ENCODE assay signal across 27 cellular contexts in the genomic region with DNA sequence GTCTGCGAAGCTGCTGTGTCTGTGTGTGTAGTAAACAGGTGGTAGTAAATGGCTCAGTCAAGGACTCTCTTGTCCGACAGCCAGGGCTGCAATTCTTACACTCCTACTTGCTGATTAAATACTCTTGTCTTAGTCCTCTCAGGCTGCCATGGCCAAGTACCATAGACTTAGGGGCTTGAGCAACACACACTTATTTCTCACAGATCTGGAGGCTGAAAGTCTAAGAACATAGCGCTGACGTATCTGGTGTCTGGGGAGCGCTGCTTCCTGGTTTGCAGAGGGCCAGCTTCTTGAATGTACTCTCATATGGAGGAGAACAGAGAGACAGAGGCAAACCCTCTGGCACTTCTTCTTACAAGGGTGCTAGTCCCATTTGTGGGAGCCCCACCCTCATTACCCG.
"Had no signal": no experiment of that assay in that cellular context is flagged by ENCODE, and none has a peak within 500 bp of the region (broad histone marks: within the 10 kb centered on the region; RNA-seq: fewer than 3 reads in every experiment).

No MANE protein-coding gene starts in this region.

- H3K9me3 ChIP-seq: ovary, psoas muscle, right lobe of liver, sigmoid colon, thoracic aorta, thyroid gland, uterus had no signal

- ATAC-seq: naive thymus-derived CD4-positive, alpha-beta T cell; natural killer cell; psoas muscle; right cardiac atrium; right lobe of liver had no signal

- H3K27me3 Mint-ChIP-seq: stimulated activated naive CD8-positive, alpha-beta T cell treated with anti-CD3 and anti-CD28 coated beads, Interleukin-15, Interleukin-2, amounts not matched to agents 100 ng/mL and 50 ng/mL, for 24 hours had no signal

- H3K4me1 ChIP-seq: neural progenitor cell, parathyroid adenoma, psoas muscle, right lobe of liver, sigmoid colon, stomach, thyroid gland, tibial nerve, uterus had no signal

- H3K4me1 Mint-ChIP-seq: naive thymus-derived CD4-positive, alpha-beta T cell; natural killer cell; nephron had no signal

- H3K27ac ChIP-seq: neural progenitor cell, ovary, parathyroid adenoma, psoas muscle, right lobe of liver, sigmoid colon, stomach, thoracic aorta, thyroid gland, tibial nerve, uterus had no signal

- DNase-seq: naive thymus-derived CD4-positive, alpha-beta T cell; natural killer cell; occipital lobe; ovary; posterior cingulate gyrus; psoas muscle; right cardiac atrium; right lobe of liver; sigmoid colon; small intestine; stimulated activated CD4-positive, alpha-beta T cell treated with anti-CD3 and anti-CD28 coated beads, Interleukin-12 subunit alpha, Interleukin-12 subunit beta, amount 100 ng/mL, for 4 hours; stimulated activated CD4-positive, alpha-beta T cell treated with anti-CD3 and anti-CD28 coated beads, Interleukin-1b, Interleukin-23, amount 100 ng/mL, for 48 hours; stimulated activated CD4-positive, alpha-beta T cell treated with anti-CD3 and anti-CD28 coated beads, Interleukin-4, amount 100 ng/mL, for 1 hour; stimulated activated CD4-positive, alpha-beta T cell treated with anti-CD3 and anti-CD28 coated beads, Interleukin-4, amount 100 ng/mL, for 4 hours; stimulated activated CD8-positive, alpha-beta memory T cell treated with anti-CD3 and anti-CD28 coated beads, Interleukin-4, amount 100 ng/mL, for 48 hours; stimulated activated naive CD4-positive, alpha-beta T cell treated with Interleukin-2 at 50 U/mL for 16 hours; stomach; thyroid gland; uterus had no signal

- H3K27ac Mint-ChIP-seq: naive thymus-derived CD4-positive, alpha-beta T cell; natural killer cell; nephron; neural progenitor cell; progenitor cell of endocrine pancreas; stimulated activated memory B cell treated with anti-CD40 and anti-IgM and Interleukin-4, amounts not matched to agents 10 μg/mL and 1 μg/mL and 100 μg/mL, for 72 hours; stimulated activated naive CD8-positive, alpha-beta T cell treated with anti-CD3 and anti-CD28 coated beads, Interleukin-15, Interleukin-2, amounts not matched to agents 100 ng/mL and 50 ng/mL, for 24 hours had no signal

- H3K4me3 ChIP-seq: neural progenitor cell, ovary, psoas muscle, right lobe of liver, sigmoid colon, stomach, thoracic aorta, thyroid gland, tibial nerve, uterus had no signal

- H3K4me3 Mint-ChIP-seq: naive thymus-derived CD4-positive, alpha-beta T cell; natural killer cell; nephron; neural progenitor cell; stimulated activated memory B cell treated with anti-CD40 and anti-IgM and Interleukin-4, amounts not matched to agents 10 μg/mL and 1 μg/mL and 100 μg/mL, for 72 hours; stimulated activated naive CD8-positive, alpha-beta T cell treated with anti-CD3 and anti-CD28 coated beads, Interleukin-15, Interleukin-2, amounts not matched to agents 100 ng/mL and 50 ng/mL, for 24 hours had no signal

- H3K36me3 Mint-ChIP-seq: naive thymus-derived CD4-positive, alpha-beta T cell; natural killer cell; neural progenitor cell had no signal

- H3K36me3 ChIP-seq: neural progenitor cell, ovary, right lobe of liver, sigmoid colon, stomach, thoracic aorta, thyroid gland, tibial nerve, uterus had no signal

- H3K27me3 ChIP-seq: neural progenitor cell, ovary, right lobe of liver, sigmoid colon, stomach, thyroid gland, tibial nerve, uterus had no signal
